In the genomic region with DNA sequence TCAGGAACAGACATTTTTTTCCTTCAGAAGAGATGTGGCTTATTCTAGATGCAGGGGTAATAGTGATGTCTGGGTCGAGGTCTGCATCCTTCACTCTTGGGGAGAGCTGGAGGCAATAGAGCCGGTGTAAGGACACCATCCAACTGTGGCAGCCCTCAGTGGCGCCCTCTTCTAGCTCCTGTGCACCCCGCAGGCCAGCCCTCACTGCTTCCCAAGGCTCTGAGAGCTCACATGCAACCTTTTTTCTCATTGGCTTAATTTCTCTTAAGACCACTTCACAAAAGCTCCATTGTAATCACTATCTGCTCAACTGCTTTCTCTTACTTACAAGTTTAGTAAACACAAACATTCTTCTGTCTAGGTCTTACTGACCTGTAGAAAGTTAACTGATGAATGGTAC, we compare ENCODE assay signal across 14 cellular contexts. TPM values are rescaled to one million over a fixed set of nuclear protein-coding genes. Genes with fewer than 3 reads are reported as not detected.
DNase-seq lines count a peak whose midpoint lies in the region; ATAC-seq and TF ChIP-seq lines count a peak whose summit lies in the region.
"Had no signal": no experiment of that assay in that cellular context is flagged by ENCODE, and none has a peak within 500 bp of the region (broad histone marks: within the 10 kb centered on the region; RNA-seq: fewer than 3 reads in every experiment).

No MANE protein-coding gene starts in this region.

- H3K9me3 ChIP-seq in A673 (ENCODE audit: low read depth, low read length, poor library complexity, severe bottlenecking) (no peaks in the 10 kb centered on the region), esophagus muscularis mucosa (no peaks in the 10 kb centered on the region), adrenal gland (replicated peaks in 1 of 3) (no peaks in the 10 kb centered on the region)

- H3K36me3 ChIP-seq in A673 (ENCODE audit: insufficient read depth, low read length, poor library complexity, severe bottlenecking) (no peaks in the 10 kb centered on the region), esophagus muscularis mucosa (no peaks in the 10 kb centered on the region), adrenal gland (replicated peaks in 1 of 2) (no peaks in the 10 kb centered on the region)

- no peak for TF ChIP-seq POLR2A in esophagus muscularis mucosa (IDR thresholded peaks at IDR 0.05; ENCODE audit: low read depth)
- TF ChIP-seq POLR2A in adrenal gland (IDR thresholded peaks at IDR 0.05) = no peak

- CTCF ChIA-PET in A673 (lab: Charles Lee) = interaction anchor here (0.5 to 1.8 kb wide), 2 partner anchors 10 to 247 kb away, joined by 4 to 10 read pairs; a partner anchor contains a TSS

- no TSS peak for BruUV-seq in A673 (replicated peaks; lab: Mats Ljungman, UMichigan)

- H3K4me1 ChIP-seq in A673 (ENCODE audit: insufficient read depth, low read length, poor library complexity, severe bottlenecking) = no peaks in the 10 kb centered on the region
- H3K4me1 ChIP-seq in esophagus muscularis mucosa = peaks cover 10 to 15% (median 10%) of the 10 kb centered on the region in 4 donors
- H3K4me1 ChIP-seq in adrenal gland (replicated peaks in 1 of 2) = peaks cover 5 to 18% of the 10 kb centered on the region in 2 donors

- H3K27ac ChIP-seq in A673 (ENCODE audit: low read depth, low read length, poor library complexity, severe bottlenecking) = no peak overlapping the region
- no peak overlapping the region for H3K27ac ChIP-seq in esophagus muscularis mucosa (replicated peaks in 1 of 4)
- H3K27ac ChIP-seq in adrenal gland = no peak overlapping the region

- WGBS in esophagus muscularis mucosa = 48% methylated on average over 4 of the region's 4 CpGs
- 41 to 50% (median 49%) methylated on average over 4 of the region's 4 CpGs for WGBS in adrenal gland, 4 donors

- ATAC-seq in GM18907 (IDR thresholded peaks at IDR 0.05; ENCODE audit: unreplicated experiment) = no peak
- ATAC-seq: left ventricle myocardium superior had no signal

- H3K27me3 ChIP-seq in A673 (replicated peaks; ENCODE audit: insufficient read depth, low read depth, low read length, poor library complexity) (no peaks in the 10 kb centered on the region), esophagus muscularis mucosa (no peaks in the 10 kb centered on the region), adrenal gland (no peaks in the 10 kb centered on the region)

- TF ChIP-seq CTCF in A673 (conservative IDR thresholded peaks at IDR 0.05; ENCODE audit: low read depth, low read length) = peak; percentile 37
- peak; percentile 21 for TF ChIP-seq CTCF in GM12864 (IDR thresholded peaks at IDR 0.05; ENCODE audit: low read depth, low read length, missing control alignments)
- TF ChIP-seq CTCF in esophagus muscularis mucosa (IDR thresholded peaks at IDR 0.05) = no peak
- no peak for TF ChIP-seq CTCF in adrenal gland (IDR thresholded peaks at IDR 0.05)

- POLR2A ChIA-PET in A673 (lab: Charles Lee; ENCODE audit: low non-redundant PET) = no interaction called here

- peak; percentile 33 for DNase-seq in A673 (ENCODE audit: low spot score)
- DNase-seq in GM12864 (ENCODE audit: low read depth) = no peak
- DNase-seq in OCI-M1 (lab: John Stamatoyannopoulos, UW) = peak; percentile 44
- peak; percentile 68 for DNase-seq in esophagus muscularis mucosa (ENCODE audit: extremely low spot score)
- DNase-seq in adrenal gland = no peak
- no peak for DNase-seq in kidney glomerular epithelial cell (lab: John Stamatoyannopoulos, UW)
- DNase-seq in stimulated activated CD8-positive, alpha-beta memory T cell treated with anti-CD3 and anti-CD28 coated beads, Interleukin-4, amount 100 ng/mL, for 48 hours = no peak
- DNase-seq: activated CD4-positive, alpha-beta T cell treated with anti-CD3 and anti-CD28 coated beads, Interleukin-2, amount 10 ng/mL, durations not matched to agents 7 days and 5 days; amniotic stem cell; CD8-positive, alpha-beta memory T cell; left ventricle myocardium superior; NCI-H1417; retina had no signal

- intact Hi-C loops in A673 (cut with micrococcal nuclease; ENCODE audit: unreplicated experiment) (no loop called here), esophagus muscularis mucosa (cut with DNase I) (no loop called here), adrenal gland (cut with DNase I) (no loop called here)

- TF ChIP-seq EP300 in esophagus muscularis mucosa (IDR thresholded peaks at IDR 0.05) = no peak

- H3K4me3 ChIP-seq in A673 (ENCODE audit: low read depth, low read length, poor library complexity, severe bottlenecking) (no peak overlapping the region), GM12864 (ENCODE audit: low read depth, low read length) (no peak overlapping the region), esophagus muscularis mucosa (no peak overlapping the region), adrenal gland (no peak overlapping the region)

RNA-seq across cellular contexts. Expression of a gene that starts 3.9 kb away (rescaled TPM):
- total RNA-seq in A673 (2021) (42.3 and 43.2 TPM in 2 replicates), esophagus muscularis mucosa (10 to 100 TPM; 31.0 to 39.0 (median 32.6) TPM), adrenal gland (10 to 100 TPM; 21.9 to 56.9 (median 38.9) TPM)
- 10 to 100 TPM; 17.6 to 20.4 (median 18.2) TPM for polyA plus RNA-seq in adrenal gland

Comparison
In these comparisons a context has a peak if more than half of its experiments do, and no peak if none do; other contexts are left out.
1. DNase-seq: peak in A673 (single experiment), OCI-M1 (single experiment) and esophagus muscularis mucosa (single experiment); none in GM12864 (single experiment), adrenal gland (0 of 7), kidney glomerular epithelial cell (single experiment) and stimulated activated CD8-positive, alpha-beta memory T cell treated with anti-CD3 and anti-CD28 coated beads, Interleukin-4, amount 100 ng/mL, for 48 hours (single experiment).
2. CTCF ChIP-seq: peak in A673 (single experiment) and GM12864 (single experiment); none in esophagus muscularis mucosa (0 of 3) and adrenal gland (0 of 6).